ENCODE assay signal across 15 cellular contexts in genomic region chr4:55356991-55357461, GRCh38. TPM values are rescaled to one million over a fixed set of nuclear protein-coding genes. Genes with fewer than 3 reads are reported as not detected.
DNase-seq lines count a peak whose midpoint lies in the region; ATAC-seq and TF ChIP-seq lines count a peak whose summit lies in the region.
"Had no signal": no experiment of that assay in that cellular context is flagged by ENCODE, and none has a peak within 500 bp of the region (broad histone marks: within the 10 kb centered on the region; RNA-seq: fewer than 3 reads in every experiment).

No MANE protein-coding gene starts in this region.

- H3K4me3 ChIP-seq in brain microvascular endothelial cell (ENCODE audit: low read depth, low read length) (no peak overlapping the region), left lung (no peak overlapping the region)
- H3K4me3 ChIP-seq: MG63, sigmoid colon, SJSA1 had no signal

- H3K27me3 ChIP-seq in brain microvascular endothelial cell (replicated peaks): no peaks in the 10 kb centered on the region
- no peaks in the 10 kb centered on the region for H3K27me3 ChIP-seq in left lung
- H3K27me3 ChIP-seq: MG63, sigmoid colon, SJSA1 had no signal

- no peaks in the 10 kb centered on the region for H3K9me3 ChIP-seq in left lung
- H3K9me3 ChIP-seq: MG63, sigmoid colon, SJSA1 had no signal

- intact Hi-C loops in left lung (cut with DNase I): no loop called here

- in situ Hi-C loops in ACHN (cut with HindIII; ENCODE audit: low pct_ligation_motif_present, low pct_unique_long_range_greater_than_20kb, low sequenced_read_pairs) (no loop called here), brain microvascular endothelial cell (cut with HindIII; ENCODE audit: low pct_ligation_motif_present, low sequenced_read_pairs) (no loop called here)

- peak; percentile 13 for DNase-seq in ACHN
- DNase-seq in HuH-7 (ENCODE audit: low spot score): peak; percentile 29
- DNase-seq in brain microvascular endothelial cell: peak; percentile 20
- DNase-seq in left lung: no peak
- no peak for DNase-seq in NOMO-1 (lab: John Stamatoyannopoulos, UW; ENCODE audit: unreplicated experiment in 2 of 2)
- no peak for DNase-seq in C1 segment of cervical spinal cord (lab: John Stamatoyannopoulos, UW)
- DNase-seq: activated CD4-positive, CD25-positive, alpha-beta regulatory T cell; MG63; natural killer cell; NCI-H524 treated with DMSO at 0.1 percent for 48 hours; sigmoid colon had no signal

- peaks cover 12 to 26% of the 10 kb centered on the region in 2 donors for H3K4me1 ChIP-seq in left lung

- ATAC-seq in left lung (peak; percentile 85), HG02973 (IDR thresholded peaks at IDR 0.05; ENCODE audit: unreplicated experiment) (no peak), GM21529 (IDR thresholded peaks at IDR 0.05; ENCODE audit: unreplicated experiment) (no peak)
- ATAC-seq: activated T-helper 17 cell treated with anti-CD3 and anti-CD28 coated beads, Interleukin-2, amount 50 U/mL, for 72 hours; natural killer cell had no signal

- TF ChIP-seq CTCF in brain microvascular endothelial cell (IDR thresholded peaks at IDR 0.05; ENCODE audit: low read depth, low read length, missing control alignments) (no peak), left lung (IDR thresholded peaks at IDR 0.05) (no peak)

- H3K27ac ChIP-seq in brain microvascular endothelial cell (no peak overlapping the region), left lung (peak overlapping the region in 1 of 2 donors; percentile 73)
- H3K27ac ChIP-seq: SJSA1 had no signal

- H3K36me3 ChIP-seq in brain microvascular endothelial cell (replicated peaks) (no peaks in the 10 kb centered on the region), left lung (no peaks in the 10 kb centered on the region)
- H3K36me3 ChIP-seq: MG63, sigmoid colon, SJSA1 had no signal

RNA-seq across cellular contexts. Expression of gene SRD5A3, which starts 11.0 kb away (rescaled TPM):
- total RNA-seq in left lung: 10 to 100 TPM; 27.1 to 31.3 TPM

RNA-seq across cellular contexts. Expression of gene TMEM165, which starts 38.7 kb away (rescaled TPM):
- total RNA-seq in left lung: 100 to 1,000 TPM; 121 to 201 TPM

Comparison
In these comparisons a context has a peak if more than half of its experiments do, and no peak if none do; other contexts are left out.
1. DNase-seq: peak in ACHN (single experiment), HuH-7 (single experiment) and brain microvascular endothelial cell (single experiment); none in left lung (0 of 2), NOMO-1 (0 of 2) and C1 segment of cervical spinal cord (0 of 14).